Comparison of ENCODE assay signal across 22 cellular contexts in the genomic region with DNA sequence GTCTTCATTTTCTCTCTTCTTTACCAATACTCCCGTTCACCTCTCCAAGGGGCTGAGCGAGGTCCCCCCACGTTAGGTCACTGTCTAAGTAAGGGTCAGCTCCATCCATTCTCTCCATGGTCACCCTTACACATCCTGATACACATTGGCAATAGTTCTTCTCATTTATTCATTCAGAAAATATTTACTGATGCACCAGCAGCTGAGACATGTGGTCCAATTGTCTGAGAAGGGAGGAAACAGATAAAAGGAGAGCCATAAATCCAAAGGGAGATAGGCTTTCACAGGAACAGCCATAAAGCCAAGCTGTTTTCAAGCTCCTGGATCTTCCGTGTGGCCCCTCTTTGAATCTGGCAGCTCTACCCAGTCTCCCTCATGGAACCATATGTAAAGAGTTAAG.
DNase-seq lines count a peak whose midpoint lies in the region; ATAC-seq and TF ChIP-seq lines count a peak whose summit lies in the region.
"Had no signal": no experiment of that assay in that cellular context is flagged by ENCODE, and none has a peak within 500 bp of the region (broad histone marks: within the 10 kb centered on the region; RNA-seq: fewer than 3 reads in every experiment).

No MANE protein-coding gene starts in this region.

- H3K9me3 ChIP-seq in subcutaneous abdominal adipose tissue (ENCODE audit: control insufficient read depth in 5 of 5, low read length in 5 of 5) = no peaks in the 10 kb centered on the region

- no peaks in the 10 kb centered on the region for H3K4me1 ChIP-seq in subcutaneous abdominal adipose tissue (ENCODE audit: control insufficient read depth in 5 of 5, insufficient read depth in 5 of 5, low read length in 5 of 5)

- H3K9ac ChIP-seq in subcutaneous abdominal adipose tissue (ENCODE audit: low read length in 5 of 5) = no peak overlapping the region

- no peaks in the 10 kb centered on the region for H3K9me3 Mint-ChIP-seq in activated T-cell treated with anti-CD3 and anti-CD28 coated beads, Interleukin-2, amount 50 U/mL, for 4 hours
- H3K9me3 Mint-ChIP-seq in activated CD4-positive, alpha-beta memory T cell treated with anti-CD3 and anti-CD28 coated beads for 36 hours = no peaks in the 10 kb centered on the region

- no peak for ATAC-seq in activated T-cell treated with anti-CD3 and anti-CD28 coated beads, Interleukin-2, amount 50 U/mL, for 4 hours
- ATAC-seq in HG03139 (IDR thresholded peaks at IDR 0.05; ENCODE audit: unreplicated experiment) = no peak
- ATAC-seq: HCT116 had no signal

- H3K4me3 ChIP-seq in fibroblast of the aortic adventitia (ENCODE audit: low read depth, low read length) (no peak overlapping the region), subcutaneous abdominal adipose tissue (ENCODE audit: low read depth in 1 of 5, low read length in 5 of 5) (no peak overlapping the region)
- H3K4me3 ChIP-seq: SK-N-MC had no signal

- no peaks in the 10 kb centered on the region for H3K36me3 ChIP-seq in subcutaneous abdominal adipose tissue (ENCODE audit: control insufficient read depth in 5 of 5, insufficient read depth in 5 of 5, low read length in 5 of 5)

- no peak overlapping the region for H3K4me3 Mint-ChIP-seq in activated T-cell treated with anti-CD3 and anti-CD28 coated beads, Interleukin-2, amount 50 U/mL, for 4 hours
- H3K4me3 Mint-ChIP-seq in activated CD4-positive, alpha-beta memory T cell treated with anti-CD3 and anti-CD28 coated beads for 36 hours = no peak overlapping the region
- H3K4me3 Mint-ChIP-seq: B cell had no signal

- H3K27ac ChIP-seq in subcutaneous abdominal adipose tissue (ENCODE audit: low read depth, low read length) = peak overlapping the region; percentile 10
- H3K27ac ChIP-seq: SK-N-MC had no signal

- POLR2A ChIA-PET in activated CD4-positive, alpha-beta memory T cell treated with anti-CD3 and anti-CD28 coated beads for 36 hours (lab: Charles Lee) = no interaction called here

- DNase-seq in EL = peak; percentile 14
- peak; percentile 13 for DNase-seq in M059J (ENCODE audit: low read depth)
- DNase-seq in fibroblast of the aortic adventitia (ENCODE audit: low read depth) = peak; percentile 28
- no peak for DNase-seq in dermis blood vessel endothelial cell
- DNase-seq in activated T-cell treated with anti-CD3 and anti-CD28 coated beads, Interleukin-2, amount 50 U/mL, for 4 hours = no peak
- DNase-seq in activated CD4-positive, alpha-beta memory T cell treated with anti-CD3 and anti-CD28 coated beads for 36 hours = no peak
- DNase-seq: DMS 273 treated with DMSO at 0.1 percent for 48 hours, GF-D8, Kasumi-1, MM.1S, NCI-H1092, NCI-H146, NCI-H2081, NCI-H510A, NCI-H774, OCI-M1, SHP77 had no signal

- no peaks in the 10 kb centered on the region for H3K4me1 Mint-ChIP-seq in activated T-cell treated with anti-CD3 and anti-CD28 coated beads, Interleukin-2, amount 50 U/mL, for 4 hours (ENCODE audit: low read depth)
- no peaks in the 10 kb centered on the region for H3K4me1 Mint-ChIP-seq in activated CD4-positive, alpha-beta memory T cell treated with anti-CD3 and anti-CD28 coated beads for 36 hours (ENCODE audit: low read depth)

- no peaks in the 10 kb centered on the region for H3K36me3 Mint-ChIP-seq in activated T-cell treated with anti-CD3 and anti-CD28 coated beads, Interleukin-2, amount 50 U/mL, for 4 hours (ENCODE audit: insufficient read depth)
- no peaks in the 10 kb centered on the region for H3K36me3 Mint-ChIP-seq in activated CD4-positive, alpha-beta memory T cell treated with anti-CD3 and anti-CD28 coated beads for 36 hours

- H3K27ac Mint-ChIP-seq in activated CD4-positive, alpha-beta memory T cell treated with anti-CD3 and anti-CD28 coated beads for 36 hours = no peak overlapping the region
- H3K27ac Mint-ChIP-seq: B cell had no signal

- TF ChIP-seq CTCF in fibroblast of the aortic adventitia (IDR thresholded peaks at IDR 0.05; ENCODE audit: insufficient read depth, low read length) = no peak

- intact Hi-C loops in activated CD4-positive, alpha-beta memory T cell treated with anti-CD3 and anti-CD28 coated beads for 36 hours (cut with micrococcal nuclease) = no loop called here

- peaks cover 7% of the 10 kb centered on the region for H3K27me3 Mint-ChIP-seq in activated T-cell treated with anti-CD3 and anti-CD28 coated beads, Interleukin-2, amount 50 U/mL, for 4 hours (ENCODE audit: low read depth)
- H3K27me3 Mint-ChIP-seq in activated CD4-positive, alpha-beta memory T cell treated with anti-CD3 and anti-CD28 coated beads for 36 hours = peaks cover 9% of the 10 kb centered on the region

- CTCF ChIA-PET in activated CD4-positive, alpha-beta memory T cell treated with anti-CD3 and anti-CD28 coated beads for 36 hours (lab: Charles Lee) = no interaction called here

- peaks cover 0 to 4% (median 0%) of the 10 kb centered on the region in 5 donors for H3K27me3 ChIP-seq in subcutaneous abdominal adipose tissue (ENCODE audit: control insufficient read depth in 5 of 5, insufficient read depth in 4 of 5, low read length in 5 of 5)

Comparison
In these comparisons a context has a peak if more than half of its experiments do, and no peak if none do; other contexts are left out.
1. DNase-seq: peak in EL (single experiment), M059J (single experiment) and fibroblast of the aortic adventitia (single experiment); none in dermis blood vessel endothelial cell (single experiment), activated T-cell treated with anti-CD3 and anti-CD28 coated beads, Interleukin-2, amount 50 U/mL, for 4 hours (single experiment) and activated CD4-positive, alpha-beta memory T cell treated with anti-CD3 and anti-CD28 coated beads for 36 hours (single experiment).